In genomic region chr5:103258368-103258956, GRCh38 we compare ENCODE assay signal across 1 cellular context.
TF ChIP-seq lines count a peak whose summit lies in the region.

MACIR (plus strand) TSS chr5:103258763; CDS start chr5:103275920, 17,157 bp downstream.

TF ChIP-seq in HEK293, 187 proteins besides CTCF, POLR2A, EP300 and RAD21 (continued from another document and continues in another):
- TF ChIP-seq ZNF148 (tag by site-specific recombination; IDR thresholded peaks at IDR 0.05; ENCODE audit: borderline replicate concordance): no peak
- no peak for TF ChIP-seq ZNF664 (tag by site-specific recombination; IDR thresholded peaks at IDR 0.05)
- TF ChIP-seq ZNF26 (tag by site-specific recombination; IDR thresholded peaks at IDR 0.05): no peak
- no peak for TF ChIP-seq ZBTB44 (tag by site-specific recombination; IDR thresholded peaks at IDR 0.05)
- TF ChIP-seq OSR2 (tag by site-specific recombination; IDR thresholded peaks at IDR 0.05): no peak
- no peak; the same call in 1 of the 2 replicates for TF ChIP-seq PBX3 (CRISPR knock-in tag; IDR thresholded peaks at IDR 0.05)
- peak; percentile 83 for TF ChIP-seq ZXDB (tag by site-specific recombination; IDR thresholded peaks at IDR 0.05)
- TF ChIP-seq ZIC2 (tag by site-specific recombination; IDR thresholded peaks at IDR 0.05): no peak
- no peak for TF ChIP-seq ZNF391 (tag by site-specific recombination; IDR thresholded peaks at IDR 0.05; ENCODE audit: borderline replicate concordance, low read depth)
- peak; percentile 87; the same call in 1 of the 2 replicates for TF ChIP-seq ZBTB10 (tag by site-specific recombination; IDR thresholded peaks at IDR 0.05)
- TF ChIP-seq ZNF792 (tag by site-specific recombination; IDR thresholded peaks at IDR 0.05): no peak
- TF ChIP-seq SETDB1 (IDR thresholded peaks at IDR 0.05; ENCODE audit: insufficient read length, low read length): no peak
- peak; percentile 58; the same call in 1 of the 2 replicates for TF ChIP-seq ZNF843 (tag by site-specific recombination; IDR thresholded peaks at IDR 0.05)
- peak; percentile 91 for TF ChIP-seq ZSCAN30 (tag by site-specific recombination; IDR thresholded peaks at IDR 0.05)
- no peak for TF ChIP-seq ZBTB21 (tag by site-specific recombination; IDR thresholded peaks at IDR 0.05)
- TF ChIP-seq ZFP37 (tag by site-specific recombination; IDR thresholded peaks at IDR 0.05): peak; percentile 92; the same call in 1 of the 2 replicates
- TF ChIP-seq ZNF639 (tag by site-specific recombination; IDR thresholded peaks at IDR 0.05): no peak
- TF ChIP-seq ZNF211 (tag by site-specific recombination; IDR thresholded peaks at IDR 0.05; ENCODE audit: low read depth): no peak
- TF ChIP-seq ZNF776 (tag by site-specific recombination; IDR thresholded peaks at IDR 0.05; ENCODE audit: borderline replicate concordance): no peak
- 0 out of 2 replicates have a peak, but pooled peaks have one; percentile 29 for TF ChIP-seq PRDM10 (tag by site-specific recombination; IDR thresholded peaks at IDR 0.05)
- TF ChIP-seq ZNF488 (tag by site-specific recombination; IDR thresholded peaks at IDR 0.05): no peak
- TF ChIP-seq SP7 (tag by site-specific recombination; IDR thresholded peaks at IDR 0.05): peak; percentile 84
- TF ChIP-seq KLF1 (tag by site-specific recombination; IDR thresholded peaks at IDR 0.05): peak; percentile 81; the same call in 1 of the 2 replicates
- TF ChIP-seq ZNF132 (tag by site-specific recombination; IDR thresholded peaks at IDR 0.05; ENCODE audit: borderline replicate concordance): no peak
- TF ChIP-seq ZNF133 (tag by site-specific recombination; IDR thresholded peaks at IDR 0.05): no peak
- no peak for TF ChIP-seq ZNF777 (tag by site-specific recombination; IDR thresholded peaks at IDR 0.05; ENCODE audit: borderline replicate concordance)
- TF ChIP-seq ZBTB11 (tag by site-specific recombination; conservative IDR thresholded peaks at IDR 0.05; ENCODE audit: low read depth): no peak
- TF ChIP-seq ZEB2 (tag by site-specific recombination; IDR thresholded peaks at IDR 0.05): peak; percentile 92
- peak; percentile 50; the same call in 1 of the 2 replicates for TF ChIP-seq ZNF366 (tag by site-specific recombination; conservative IDR thresholded peaks at IDR 0.05)
- no peak for TF ChIP-seq KLF10 (tag by site-specific recombination; IDR thresholded peaks at IDR 0.05)
- no peak for TF ChIP-seq ZNF23 (tag by site-specific recombination; IDR thresholded peaks at IDR 0.05; ENCODE audit: borderline replicate concordance)
- peak; percentile 87 for TF ChIP-seq ZBTB20 (tag by site-specific recombination; IDR thresholded peaks at IDR 0.05)
- TF ChIP-seq SCRT2 (tag by site-specific recombination; IDR thresholded peaks at IDR 0.05): no peak
- peak; percentile 87 for TF ChIP-seq KLF8 (tag by site-specific recombination; IDR thresholded peaks at IDR 0.05)
- TF ChIP-seq ZNF692 (tag by site-specific recombination; IDR thresholded peaks at IDR 0.05): no peak
- TF ChIP-seq ZNF548 (tag by site-specific recombination; IDR thresholded peaks at IDR 0.05): no peak
- peak; percentile 35; the same call in 1 of the 2 replicates for TF ChIP-seq WT1 (tag by site-specific recombination; IDR thresholded peaks at IDR 0.05)
- TF ChIP-seq ZNF10 (tag by site-specific recombination; IDR thresholded peaks at IDR 0.05): peak; percentile 34; the same call in 1 of the 2 replicates
- TF ChIP-seq ZNF112 (tag by site-specific recombination; IDR thresholded peaks at IDR 0.05): no peak
